9 cellular contexts compared by ENCODE assay signal in genomic region chr5:137734962-137735530, GRCh38. TPM values are rescaled to one million over a fixed set of nuclear protein-coding genes. Genes with fewer than 3 reads are reported as not detected.
DNase-seq lines count a peak whose midpoint lies in the region; ATAC-seq and TF ChIP-seq lines count a peak whose summit lies in the region.
"Had no signal": no experiment of that assay in that cellular context is flagged by ENCODE, and none has a peak within 500 bp of the region (broad histone marks: within the 10 kb centered on the region; RNA-seq: fewer than 3 reads in every experiment).

No MANE protein-coding gene starts in this region.

- H3K9me3 Mint-ChIP-seq in type B pancreatic cell (no peaks in the 10 kb centered on the region), mesothelial cell of epicardium (peaks cover 10% of the 10 kb centered on the region)

- H3K4me3 ChIP-seq in esophagus (ENCODE audit: low read depth in 1 of 2, low read length in 2 of 2) = peak overlapping the region; percentile 19 to 45
- no peak overlapping the region for H3K4me3 ChIP-seq in mucosa of descending colon
- H3K4me3 ChIP-seq in MG63 = no peak overlapping the region

- H3K4me1 ChIP-seq in ES-I3 (ENCODE audit: insufficient read depth, low read length) (peaks cover 15% of the 10 kb centered on the region), esophagus (ENCODE audit: control insufficient read depth in 2 of 2, insufficient read depth in 2 of 2, low read length in 1 of 2) (peaks cover 0 to 4% of the 10 kb centered on the region in 2 donors), mucosa of descending colon (ENCODE audit: low read depth) (peaks cover 8% of the 10 kb centered on the region)

- TF ChIP-seq CTCF in mucosa of descending colon (IDR thresholded peaks at IDR 0.05) = no peak
- no peak for TF ChIP-seq CTCF in type B pancreatic cell (conservative IDR thresholded peaks at IDR 0.05)
- TF ChIP-seq CTCF in mesothelial cell of epicardium (IDR thresholded peaks at IDR 0.05; ENCODE audit: unreplicated experiment) = no peak

- H3K9me3 ChIP-seq in ES-I3 (ENCODE audit: control insufficient read depth, insufficient read depth, low read length) (no peaks in the 10 kb centered on the region), esophagus (ENCODE audit: control insufficient read depth in 2 of 2, insufficient read depth in 1 of 2, low read depth in 1 of 2, low read length in 1 of 2) (no peaks in the 10 kb centered on the region), mucosa of descending colon (no peaks in the 10 kb centered on the region), MG63 (0 out of 2 replicates have a peak, but pooled peaks cover 5% of the 10 kb centered on the region)

- DNase-seq in RPMI7951 (ENCODE audit: low read depth) = peak; percentile 11
- DNase-seq in mucosa of descending colon = peak; percentile 41 to 52 (median 52)
- no peak for DNase-seq in type B pancreatic cell (ENCODE audit: extremely low spot score, unreplicated experiment)
- DNase-seq in mesothelial cell of epicardium (ENCODE audit: low spot score in 2 of 2, unreplicated experiment in 2 of 2) = no peak
- DNase-seq in MG63 = no peak

- 11% methylated on average over 14 of the region's 14 CpGs for WGBS in esophagus, 2 donors

- intact Hi-C loops in mucosa of descending colon (cut with DNase I, micrococcal nuclease) = loop anchor here (10.0 kb wide), 2 partner anchors 80 to 100 kb away; no protein-coding TSS in a partner anchor

- no peaks in the 10 kb centered on the region for H3K36me3 ChIP-seq in ES-I3 (ENCODE audit: insufficient read depth, low read length)
- no peaks in the 10 kb centered on the region for H3K36me3 ChIP-seq in esophagus (ENCODE audit: control insufficient read depth in 2 of 2, insufficient read depth in 2 of 2, low read length in 1 of 2)
- no peaks in the 10 kb centered on the region for H3K36me3 ChIP-seq in mucosa of descending colon (ENCODE audit: low read depth)
- H3K36me3 ChIP-seq in MG63 = no peaks in the 10 kb centered on the region

- peak; percentile 28 for ATAC-seq in GM21717 (IDR thresholded peaks at IDR 0.05; ENCODE audit: unreplicated experiment)
- peak; percentile 68 for ATAC-seq in mucosa of descending colon

- H3K4me1 Mint-ChIP-seq in type B pancreatic cell (ENCODE audit: unreplicated experiment) = peaks cover 7% of the 10 kb centered on the region
- H3K4me1 Mint-ChIP-seq in mesothelial cell of epicardium = peaks cover 14% of the 10 kb centered on the region

- H3K36me3 Mint-ChIP-seq in type B pancreatic cell (no peaks in the 10 kb centered on the region), mesothelial cell of epicardium (peaks cover 5% of the 10 kb centered on the region)

- no peak overlapping the region for H3K4me3 Mint-ChIP-seq in type B pancreatic cell
- H3K4me3 Mint-ChIP-seq in mesothelial cell of epicardium = no peak overlapping the region
- H3K4me3 Mint-ChIP-seq: T-helper 1 cell treated with Interleukin-12 subunit alpha and Interleukin-12 subunit beta and Interleukin-4 antibody, amounts not matched to agents 30 μg/mL and 1 μg/mL, for 36 hours had no signal

- H3K27ac Mint-ChIP-seq in type B pancreatic cell (no peak overlapping the region), mesothelial cell of epicardium (no peak overlapping the region)
- H3K27ac Mint-ChIP-seq: T-helper 1 cell treated with Interleukin-12 subunit alpha and Interleukin-12 subunit beta and Interleukin-4 antibody, amounts not matched to agents 30 μg/mL and 1 μg/mL, for 36 hours had no signal

- H3K27ac ChIP-seq in esophagus (ENCODE audit: low read depth in 2 of 2, low read length in 1 of 2) = peak overlapping the region in 1 of 2 donors; percentile 70

- no peaks in the 10 kb centered on the region for H3K27me3 ChIP-seq in esophagus (ENCODE audit: control insufficient read depth in 1 of 2, insufficient read depth in 2 of 2, low read length in 2 of 2)
- no peaks in the 10 kb centered on the region for H3K27me3 ChIP-seq in MG63

- peak overlapping the region; percentile 59 for H3K9ac ChIP-seq in ES-I3 (ENCODE audit: low read depth, low read length)

- H3K27me3 Mint-ChIP-seq in type B pancreatic cell (no peaks in the 10 kb centered on the region), mesothelial cell of epicardium (ENCODE audit: low read depth) (no peaks in the 10 kb centered on the region)

RNA-seq across cellular contexts. Expression of gene KLHL3, which starts 0.8 kb away (rescaled TPM):
- 0.72 and 2.2 TPM in 2 replicates for total RNA-seq in RPMI7951 (2014; rRNA removed; shearing (Covaris generic))
- polyA plus RNA-seq in esophagus = 1 to 10 TPM in 1 of 2 donors, under 1 TPM in 1; 0.95 to 1.9 TPM
- total RNA-seq in mucosa of descending colon (1 to 10 TPM; 4.2 to 6.7 (median 5.4) TPM), type B pancreatic cell (ENCODE audit: low replicate concordance) (7.5 and 9.7 TPM in 2 replicates), mesothelial cell of epicardium (12.7 to 16.5 TPM (median 13.1 TPM) in 3 replicates)
- 0.82 TPM in 1 of 2 replicates, not detected in the other for total RNA-seq in MG63 (2014; rRNA removed; shearing (Covaris generic); ENCODE audit: low replicate concordance)

RNA-seq across cellular contexts. Expression of gene HNRNPA0, which starts 19.1 kb away (rescaled TPM):
- 6.0 and 6.6 TPM in 2 replicates for total RNA-seq in RPMI7951 (2014; rRNA removed; shearing (Covaris generic))
- 10 to 100 TPM; 12.8 to 20.0 TPM for polyA plus RNA-seq in esophagus
- total RNA-seq in mucosa of descending colon (10 to 100 TPM; 16.9 to 27.9 (median 24.2) TPM), type B pancreatic cell (ENCODE audit: low replicate concordance) (50.4 and 67.0 TPM in 2 replicates), mesothelial cell of epicardium (68.6 to 71.1 TPM (median 71.0 TPM) in 3 replicates)
- 58.9 and 81.3 TPM in 2 replicates for total RNA-seq in MG63 (2014; rRNA removed; shearing (Covaris generic); ENCODE audit: low replicate concordance)

Comparison
In these comparisons a context has a peak if more than half of its experiments do, and no peak if none do; other contexts are left out.
1. DNase-seq: peak in RPMI7951 (single experiment) and mucosa of descending colon (3 of 3); none in type B pancreatic cell (single experiment), mesothelial cell of epicardium (0 of 2) and MG63 (single experiment).
2. H3K4me3 ChIP-seq: peak in esophagus (2 of 2); none in mucosa of descending colon (single experiment) and MG63 (single experiment).